In the genomic region with DNA sequence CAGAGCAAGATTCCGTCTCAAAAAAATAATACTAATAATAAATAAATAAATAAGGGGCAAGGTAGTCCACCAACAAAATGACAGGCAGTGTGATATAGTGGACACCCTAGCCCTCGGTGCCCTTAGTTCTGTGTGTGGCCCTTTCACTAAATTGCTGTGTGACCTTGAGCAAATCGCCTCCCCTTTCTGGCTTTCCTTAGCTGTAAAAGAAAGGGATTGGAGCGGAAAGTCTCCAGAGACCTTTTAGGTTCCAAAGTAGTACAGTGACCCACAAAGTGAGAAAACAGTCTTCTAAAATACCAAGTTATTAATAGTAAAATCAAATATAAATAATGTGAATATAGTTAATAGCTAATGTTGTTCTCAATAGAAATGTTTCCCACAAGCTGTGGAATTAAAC, we compare ENCODE assay signal across 9 cellular contexts. TPM values are rescaled to one million over a fixed set of nuclear protein-coding genes. Genes with fewer than 3 reads are reported as not detected.
DNase-seq lines count a peak whose midpoint lies in the region; ATAC-seq and TF ChIP-seq lines count a peak whose summit lies in the region.
"Had no signal": no experiment of that assay in that cellular context is flagged by ENCODE, and none has a peak within 500 bp of the region (broad histone marks: within the 10 kb centered on the region; RNA-seq: fewer than 3 reads in every experiment).

No MANE protein-coding gene starts in this region.

- BruUV-seq in IMR-90 (replicated peaks; lab: Mats Ljungman, UMichigan), result no TSS peak
- BruUV-seq in MCF 10A (replicated peaks; lab: Mats Ljungman, UMichigan), result no TSS peak

- no peaks in the 10 kb centered on the region for H3K9me3 Mint-ChIP-seq in MCF 10A (ENCODE audit: unreplicated experiment)

- peak overlapping the region; percentile 72 for H4K91ac ChIP-seq in IMR-90 (ENCODE audit: insufficient read depth, low read depth, low read length)

- H4K5ac ChIP-seq in IMR-90 (ENCODE audit: low read depth, low read length), result peak overlapping the region; percentile 2; the same call in 1 of the 2 replicates

- no peak for TF ChIP-seq RAD21 in IMR-90 (IDR thresholded peaks at IDR 0.05; ENCODE audit: low read length)

- no peaks in the 10 kb centered on the region for H3K27me3 ChIP-seq in IMR-90 (ENCODE audit: control insufficient read depth, insufficient read depth, low read length)
- no peaks in the 10 kb centered on the region for H3K27me3 ChIP-seq in right lobe of liver

- H3K4me3 Mint-ChIP-seq in MCF 10A (ENCODE audit: unreplicated experiment), result peak overlapping the region; percentile 79

- peak overlapping the region; percentile 96 for H2BK5ac ChIP-seq in IMR-90 (ENCODE audit: low read depth, low read length, poor library complexity, severe bottlenecking)

- H3K36me3 Mint-ChIP-seq in MCF 10A (ENCODE audit: insufficient read depth, unreplicated experiment), result peaks cover 45% of the 10 kb centered on the region

- H4K8ac ChIP-seq in IMR-90 (ENCODE audit: low read depth in 2 of 2, low read length in 2 of 2), result peak overlapping the region; percentile 98 to 99; a peak in 3 of 4 replicates

- no peak for TF ChIP-seq POLR2A in IMR-90 (IDR thresholded peaks at IDR 0.05; ENCODE audit: low read depth, low read length)
- no peak for TF ChIP-seq POLR2A in right lobe of liver (IDR thresholded peaks at IDR 0.05)

- H2AFZ ChIP-seq in IMR-90 (replicated peaks; ENCODE audit: low read length, poor library complexity), result no peak overlapping the region

- H3K4me3 ChIP-seq in IMR-90 (ENCODE audit: insufficient read depth, low read depth, low read length), result no peak overlapping the region
- peak overlapping the region in 2 of 3 donors; percentile 46 to 51 for H3K4me3 ChIP-seq in right lobe of liver

- H2BK15ac ChIP-seq in IMR-90 (ENCODE audit: low read depth, low read length), result peak overlapping the region; percentile 86; the same call in 2 of the 3 replicates

- dilution Hi-C loops in IMR-90 (cut with HindIII; ENCODE audit: low sequenced_read_pairs, unreplicated experiment), result no loop called here

- WGBS in IMR-90 (ENCODE audit: extremely low coverage in 2 of 2, insufficient read length in 1 of 2), 2 experiments, result no CpG with 5 or more reads among the region's 4 CpGs
- 26% methylated on average over 4 of the region's 4 CpGs for WGBS in right lobe of liver (ENCODE audit: insufficient coverage, low coverage, low lambda C conversion rate, missing lambda C conversion rate)

- 0 out of 2 replicates have a peak overlapping the region, but pooled peaks have one; percentile 26 for H2BK20ac ChIP-seq in IMR-90 (ENCODE audit: low read depth, low read length)

- DNase-seq in IMR-90 (no peak), MCF 10A (ENCODE audit: unreplicated experiment) (no peak), right lobe of liver (no peak), substantia nigra (lab: John Stamatoyannopoulos, UW) (no peak), cerebellar cortex (ENCODE audit: low spot score) (no peak), D341Med (ENCODE audit: low spot score) (no peak), activated gamma-delta T cell treated with Interleukin-2 at 50 U/mL for 16 hours (no peak), NCI-H187 (lab: John Stamatoyannopoulos, UW) (no peak)
- DNase-seq: activated CD4-positive, CD25-positive, alpha-beta regulatory T cell had no signal

- H3K4ac ChIP-seq in IMR-90 (ENCODE audit: low read depth, low read length), result peak overlapping the region; percentile 98; the same call in 1 of the 2 replicates

- intact Hi-C loops in IMR-90 (cut with micrococcal nuclease), result no loop called here
- intact Hi-C loops in MCF 10A (cut with micrococcal nuclease), result no loop called here
- intact Hi-C loops in right lobe of liver (cut with DNase I), result no loop called here

- H3K9me3 ChIP-seq in IMR-90 (ENCODE audit: control insufficient read depth, insufficient read depth, low read length) (no peaks in the 10 kb centered on the region), right lobe of liver (no peaks in the 10 kb centered on the region)

- peak overlapping the region; percentile 78 for H3K4me2 ChIP-seq in IMR-90 (ENCODE audit: low read depth, low read length)

- CTCF ChIA-PET in IMR-90 (lab: Yijun Ruan, JAX), result interaction anchor here (1.3 to 2.1 kb wide), 2 partner anchors 20 to 25 kb away, joined by 3 to 7 read pairs; no protein-coding TSS in a partner anchor
- CTCF ChIA-PET in MCF 10A (lab: Yijun Ruan, JAX), result interaction anchor here (0.9 to 46.2 kb wide), 4 partner anchors 7 to 27 kb away, joined by 3 to 1892 read pairs (median 130); partner anchors contain the start of genes LMNA and MEX3A

- H3K4me1 ChIP-seq in IMR-90 (ENCODE audit: control insufficient read depth, insufficient read depth, low read length), result peaks cover 57% of the 10 kb centered on the region
- peaks cover 0 to 83% (median 42%) of the 10 kb centered on the region in 4 donors for H3K4me1 ChIP-seq in right lobe of liver

- H3K18ac ChIP-seq in IMR-90 (ENCODE audit: low read depth, low read length), result peak overlapping the region; percentile 39

- peak overlapping the region; percentile 50; the same call in 1 of the 2 replicates for H3K56ac ChIP-seq in IMR-90 (ENCODE audit: extremely low read depth, insufficient read depth, low read length)

- peak overlapping the region; percentile 98; the same call in 1 of the 2 replicates for H3K27ac ChIP-seq in IMR-90 (ENCODE audit: insufficient read depth, low read length)
- H3K27ac ChIP-seq in right lobe of liver, result peak overlapping the region; percentile 90 to 94 (median 92)
- H3K27ac ChIP-seq in substantia nigra (ENCODE audit: low read depth, low read length, poor library complexity, severe bottlenecking), result peak overlapping the region; percentile 92

- no peaks in the 10 kb centered on the region for H3K27me3 Mint-ChIP-seq in MCF 10A (ENCODE audit: insufficient read depth, unreplicated experiment)

- ATAC-seq in IMR-90 (ENCODE audit: low read depth) (no peak), right lobe of liver (no peak)

- no peak overlapping the region for H2AK9ac ChIP-seq in IMR-90 (replicated peaks; ENCODE audit: low read depth, low read length, poor library complexity)

- H2AK5ac ChIP-seq in IMR-90 (ENCODE audit: low read depth, low read length), result peak overlapping the region; percentile 54

- POLR2A ChIA-PET in IMR-90 (lab: Charles Lee; ENCODE audit: unreplicated experiment), result interaction anchor here (1.0 kb wide), 1 partner anchor 91 kb away, joined by 3 read pairs; the partner anchor contains the start of gene PMF1
- POLR2A ChIA-PET in MCF 10A (lab: Yijun Ruan, JAX), result interaction anchor here (0.5 to 25.7 kb wide), 16 partner anchors 6 to 1149 kb away, joined by 3 to 960 read pairs (median 4); partner anchors contain the start of genes KHDC4, LMNA, PMF1 and SCAMP3

- H4K20me1 ChIP-seq in IMR-90 (ENCODE audit: insufficient read depth, low read length), result peaks cover 72% of the 10 kb centered on the region

- H3K9me1 ChIP-seq in IMR-90 (ENCODE audit: insufficient read depth, low read length), result peaks cover 25% of the 10 kb centered on the region

- H2BK120ac ChIP-seq in IMR-90 (ENCODE audit: low read depth, low read length), result peak overlapping the region; percentile 75

- no peak for TF ChIP-seq CTCF in IMR-90 (conservative IDR thresholded peaks at IDR 0.05; ENCODE audit: low read depth, low read length)
- TF ChIP-seq CTCF in MCF 10A (IDR thresholded peaks at IDR 0.05; ENCODE audit: unreplicated experiment), result no peak
- no peak for TF ChIP-seq CTCF in right lobe of liver (IDR thresholded peaks at IDR 0.05)

- in situ Hi-C loops in IMR-90 (cut with MboI; ENCODE audit: low sequenced_read_pairs), result no loop called here

- H3K14ac ChIP-seq in IMR-90 (replicated peaks; ENCODE audit: low read depth, low read length), result peak overlapping the region; percentile 88

- peaks cover 13% of the 10 kb centered on the region for H3K36me3 ChIP-seq in IMR-90 (ENCODE audit: control insufficient read depth, insufficient read depth, low read length)
- no peaks in the 10 kb centered on the region for H3K36me3 ChIP-seq in right lobe of liver

- peak overlapping the region; percentile 70 for H3K9ac ChIP-seq in IMR-90 (ENCODE audit: low read depth, low read length)

- H3K79me1 ChIP-seq in IMR-90 (ENCODE audit: low read depth in 1 of 2, low read length in 2 of 2), result peaks cover 0 to 31% of the 10 kb centered on the region in 2 experiments; a peak in 2 of 4 replicates

- peaks cover 82% of the 10 kb centered on the region for H3K4me1 Mint-ChIP-seq in MCF 10A (ENCODE audit: insufficient read depth, unreplicated experiment)

- peak overlapping the region; percentile 92 for H3K23ac ChIP-seq in IMR-90 (ENCODE audit: low read depth, low read length)

- H3K27ac Mint-ChIP-seq in MCF 10A (ENCODE audit: low read depth, unreplicated experiment), result peak overlapping the region; percentile 96

TF ChIP-seq in IMR-90, 13 proteins besides CTCF, POLR2A, EP300 and RAD21:
- TF ChIP-seq MAFK (IDR thresholded peaks at IDR 0.05; ENCODE audit: low read depth, low read length) (no peak), FOS (IDR thresholded peaks at IDR 0.05; ENCODE audit: low read depth, low read length) (no peak), CHD1 (IDR thresholded peaks at IDR 0.05; ENCODE audit: low read depth, low read length) (no peak), NFE2L2 (IDR thresholded peaks at IDR 0.05; ENCODE audit: low read depth, low read length) (no peak), SMC3 (IDR thresholded peaks at IDR 0.05; ENCODE audit: low read depth, low read length) (no peak)

RNA-seq across cellular contexts. Expression of gene LMNA, which starts 7.6 kb away (rescaled TPM):
- total RNA-seq in IMR-90 (2012; rRNA removed), result 753 and 755 TPM in 2 replicates
- 563 and 927 TPM in 2 replicates for polyA plus RNA-seq in IMR-90 (2012; rRNA removed)
- polyA plus RNA-seq in IMR-90 (2012; cell fraction: cytosol; rRNA removed), result 602 and 638 TPM in 2 replicates
- polyA plus RNA-seq in IMR-90 (2012; cell fraction: nucleus; rRNA removed; ENCODE audit: low replicate concordance), result 1,137 and 1,144 TPM in 2 replicates
- 620 and 716 TPM in 2 replicates for total RNA-seq in MCF 10A (2022)
- total RNA-seq in right lobe of liver, result 100 to 1,000 TPM in 3 of 6 experiments, 10 to 100 TPM in 3; 79.4 to 129 (median 98.8) TPM

RNA-seq across cellular contexts. Expression of gene SEMA4A, which starts 31.3 kb away (rescaled TPM):
- total RNA-seq in IMR-90 (2012; rRNA removed) (0.18 and 0.28 TPM in 2 replicates), MCF 10A (2022) (1.5 and 4.7 TPM in 2 replicates), right lobe of liver (1 to 10 TPM in 4 of 6 experiments, under 1 TPM in 2; 0.62 to 2.6 (median 1.3) TPM)
- polyA plus RNA-seq in IMR-90 (2012; rRNA removed), result 0.86 and 1.4 TPM in 2 replicates
- polyA plus RNA-seq in IMR-90 (2012; cell fraction: cytosol; rRNA removed), result 0.15 and 0.41 TPM in 2 replicates
- polyA plus RNA-seq in IMR-90 (2012; cell fraction: nucleus; rRNA removed; ENCODE audit: low replicate concordance), result 10.3 and 13.3 TPM in 2 replicates

RNA-seq across cellular contexts. Expression of gene MEX3A, which starts 39.8 kb away (rescaled TPM):
- total RNA-seq in IMR-90 (2012; rRNA removed) (2.3 and 2.5 TPM in 2 replicates), MCF 10A (2022) (0.88 and 0.91 TPM in 2 replicates), right lobe of liver (1 to 10 TPM in 1 of 6 experiments, under 1 TPM in 5; 0.35 to 1.4 (median 0.83) TPM)
- 9.0 and 11.6 TPM in 2 replicates for polyA plus RNA-seq in IMR-90 (2012; rRNA removed)
- 4.0 and 8.8 TPM in 2 replicates for polyA plus RNA-seq in IMR-90 (2012; cell fraction: cytosol; rRNA removed)
- 14.6 and 16.6 TPM in 2 replicates for polyA plus RNA-seq in IMR-90 (2012; cell fraction: nucleus; rRNA removed; ENCODE audit: low replicate concordance)
